In genomic region chr20:45339084-45339483, GRCh38 we compare ENCODE assay signal across 11 cellular contexts. TPM values are rescaled to one million over a fixed set of nuclear protein-coding genes. Genes with fewer than 3 reads are reported as not detected.
DNase-seq lines count a peak whose midpoint lies in the region; ATAC-seq, FAIRE-seq and TF ChIP-seq lines count a peak whose summit lies in the region.
"Had no signal": no experiment of that assay in that cellular context is flagged by ENCODE, and none has a peak within 500 bp of the region (broad histone marks: within the 10 kb centered on the region; RNA-seq: fewer than 3 reads in every experiment).

No MANE protein-coding gene starts in this region.

- H3K36me3 Mint-ChIP-seq in type B pancreatic cell, result peaks cover 13% of the 10 kb centered on the region

- TF ChIP-seq RAD21 in K562 (CRISPR knock-in tag; conservative IDR thresholded peaks at IDR 0.05 in 1 of 2, IDR thresholded peaks at IDR 0.05 in 1 of 2), result no peak

- H3K27ac Mint-ChIP-seq in type B pancreatic cell, result peak overlapping the region; percentile 96
- H3K27ac Mint-ChIP-seq: activated CD4-positive, alpha-beta T cell treated with anti-CD3 and anti-CD28 coated beads, Interleukin-2, amount 10 ng/mL, durations not matched to agents 24 days and 14 days had no signal

- peaks cover 9% of the 10 kb centered on the region; the same call in 1 of the 3 replicates for H3K36me3 ChIP-seq in K562 (ENCODE audit: control insufficient read depth, insufficient read depth, low read length)
- peaks cover 44% of the 10 kb centered on the region for H3K36me3 ChIP-seq in lower lobe of right lung

- DNase-seq in K562 (ENCODE audit: extremely low read depth in 1 of 4, low spot score in 3 of 4) (peak in 3 of 4 experiments; percentile 42 to 68 (median 51)), lower lobe of right lung (no peak), type B pancreatic cell (ENCODE audit: extremely low spot score, unreplicated experiment) (no peak), nucleus accumbens (lab: John Stamatoyannopoulos, UW) (no peak)
- no peak for DNase-seq in activated CD4-positive, alpha-beta T cell treated with anti-CD3 and anti-CD28 coated beads for 4 hours
- DNase-seq: activated CD4-positive, alpha-beta T cell treated with anti-CD3 and anti-CD28 coated beads, Interleukin-2, amount 10 ng/mL, durations not matched to agents 24 days and 14 days; amygdala; OCI-M1 had no signal

- H3K9ac ChIP-seq in K562 (ENCODE audit: insufficient read depth in 1 of 2, low read depth in 2 of 2, low read length in 2 of 2), result peak overlapping the region; percentile 41 to 54; a peak in 1 of 4 replicates

- no peak for FAIRE-seq in K562 (lab: Jason Lieb, UNC)
- FAIRE-seq: frontal cortex had no signal

- POLR2A ChIA-PET in K562 (lab: Yijun Ruan, JAX), result interaction anchor here (0.6 to 1.0 kb wide), 2 partner anchors 22 to 30 kb away, joined by 3 read pairs; no protein-coding TSS in a partner anchor

- in situ Hi-C loops in K562 (cut with MboI), result no loop called here

- 0 out of 2 replicates have a peak, but pooled peaks cover 12% of the 10 kb centered on the region for H4K20me1 ChIP-seq in K562 (replicated peaks; ENCODE audit: control insufficient read depth, insufficient read depth, low read length)

- no peaks in the 10 kb centered on the region for H3K9me1 ChIP-seq in K562 (ENCODE audit: control insufficient read depth, insufficient read depth, low read length)

- no TSS peak for BruUV-seq in K562 (replicated peaks; lab: Mats Ljungman, UMichigan)

- no peaks in the 10 kb centered on the region for H3K9me3 Mint-ChIP-seq in type B pancreatic cell
- H3K9me3 Mint-ChIP-seq: activated CD4-positive, alpha-beta T cell treated with anti-CD3 and anti-CD28 coated beads, Interleukin-2, amount 10 ng/mL, durations not matched to agents 24 days and 14 days; neural crest cell had no signal

- no peak for TF ChIP-seq EP300 in K562 (IDR thresholded peaks at IDR 0.05; ENCODE audit: low read length)

- H2AFZ ChIP-seq in K562 (ENCODE audit: low read depth, low read length), result peak overlapping the region; percentile 61; the same call in 1 of the 2 replicates

- no peak for TF ChIP-seq POLR2A in K562 (conservative IDR thresholded peaks at IDR 0.05)

- CTCF ChIA-PET in K562 (lab: Yijun Ruan, JAX; ENCODE audit: low intra/inter-chr PET ratio), result no interaction called here

- peak overlapping the region; percentile 54 for H3K4me3 Mint-ChIP-seq in type B pancreatic cell
- H3K4me3 Mint-ChIP-seq: activated CD4-positive, alpha-beta T cell treated with anti-CD3 and anti-CD28 coated beads, Interleukin-2, amount 10 ng/mL, durations not matched to agents 24 days and 14 days; neural crest cell had no signal

- H3K4me2 ChIP-seq in K562 (ENCODE audit: insufficient read depth, low read length), result peak overlapping the region; percentile 41; the same call in 1 of the 2 replicates

- intact Hi-C loops in K562 (cut with micrococcal nuclease) (no loop called here), lower lobe of right lung (cut with DNase I) (no loop called here)

- TF ChIP-seq CTCF in K562 (IDR thresholded peaks at IDR 0.05 in 2 of 3, conservative IDR thresholded peaks at IDR 0.05 in 1 of 3; ENCODE audit: insufficient read depth in 2 of 3, low read depth in 1 of 3, low read length in 3 of 3) (no peak), lower lobe of right lung (IDR thresholded peaks at IDR 0.05) (no peak), type B pancreatic cell (conservative IDR thresholded peaks at IDR 0.05) (no peak)

- H3K9me3 ChIP-seq in K562 (replicated peaks; ENCODE audit: control insufficient read depth, insufficient read depth, low read depth, low read length) (no peaks in the 10 kb centered on the region), lower lobe of right lung (no peaks in the 10 kb centered on the region)

- peaks cover 6% of the 10 kb centered on the region; the same call in 1 of the 3 replicates for H3K79me2 ChIP-seq in K562 (ENCODE audit: control insufficient read depth, insufficient read depth, low read length)

- H3K27ac ChIP-seq in K562 (ENCODE audit: extremely low read depth, low read depth, low read length) (peak overlapping the region; percentile 55), lower lobe of right lung (peak overlapping the region; percentile 79)

- H3K4me1 Mint-ChIP-seq in type B pancreatic cell (ENCODE audit: unreplicated experiment), result peaks cover 68% of the 10 kb centered on the region

- no peaks in the 10 kb centered on the region for H3K27me3 Mint-ChIP-seq in type B pancreatic cell
- H3K27me3 Mint-ChIP-seq: activated CD4-positive, alpha-beta T cell treated with anti-CD3 and anti-CD28 coated beads, Interleukin-2, amount 10 ng/mL, durations not matched to agents 24 days and 14 days had no signal

- H3K27me3 ChIP-seq in K562 (ENCODE audit: control insufficient read depth in 2 of 2, insufficient read depth in 2 of 2, low read length in 2 of 2) (no peaks in the 10 kb centered on the region), lower lobe of right lung (ENCODE audit: low read depth) (no peaks in the 10 kb centered on the region)

- H3K4me1 ChIP-seq in K562 (replicated peaks in 1 of 2; ENCODE audit: control insufficient read depth in 2 of 2, insufficient read depth in 2 of 2, low read length in 2 of 2) (peaks cover 66 to 69% of the 10 kb centered on the region in 2 experiments), lower lobe of right lung (peaks cover 76% of the 10 kb centered on the region)

- ATAC-seq in K562 (peak; percentile 8; the same call in 2 of the 3 replicates), lower lobe of right lung (no peak), GM19395 (IDR thresholded peaks at IDR 0.05; ENCODE audit: unreplicated experiment) (no peak)

- WGBS in K562 (ENCODE audit: insufficient coverage, low coverage, missing lambda C conversion rate), result 17% methylated on average over 6 of the region's 6 CpGs

- H3K4me3 ChIP-seq in K562 (no peak overlapping the region), lower lobe of right lung (no peak overlapping the region)

RNA-seq across cellular contexts. Expression of gene SDC4, which starts 9.1 kb away (rescaled TPM):
- 3.6 and 8.4 TPM in 2 replicates for total RNA-seq in K562 (2011; cell fraction: chromatin; rRNA removed; ENCODE audit: low replicate concordance)
- total RNA-seq in K562 (2011; cell fraction: nucleolus; rRNA removed), result 8.3 and 10.0 TPM in 2 replicates
- total RNA-seq in K562 (2011; cell fraction: nucleoplasm; rRNA removed), result 9.6 and 14.5 TPM in 2 replicates
- 6.0 and 6.9 TPM in 2 replicates for total RNA-seq in K562 (2014; rRNA removed)
- 6.3 and 7.5 TPM in 2 replicates for total RNA-seq in K562 (2014; rRNA removed; fragmentation: Illumina TruSeq; extraction: Trizol)
- total RNA-seq in K562 (2015; rRNA removed; fragmentation: Illumina TruSeq; extraction: Trizol), result 8.9 and 9.7 TPM in 2 replicates
- 8.7 and 10.7 TPM in 2 replicates for total RNA-seq in K562 (2021)
- polyA plus RNA-seq in K562 (2011; rRNA removed), result 4.7 and 5.3 TPM in 2 replicates
- 3.7 and 4.4 TPM in 2 replicates for polyA plus RNA-seq in K562 (2011; cell fraction: cytosol; rRNA removed)
- 2.4 and 3.4 TPM in 2 replicates for polyA plus RNA-seq in K562 (2011; cell fraction: nucleus; rRNA removed)
- 9.2 and 11.6 TPM in 2 replicates for polyA plus RNA-seq in K562 (2012)
- 7.8 and 8.4 TPM in 2 replicates for polyA plus RNA-seq in K562 (2014; fragmentation: Illumina TruSeq; extraction: Trizol)
- polyA plus RNA-seq in K562 (2014; fragmentation: Nextera tagmentation; extraction: Ambion mirVana), result 1 to 10 TPM; 2.1 to 4.2 TPM
- 6.4 and 6.7 TPM in 2 replicates for polyA plus RNA-seq in K562 (2014; rRNA removed)
- polyA minus RNA-seq in K562 (2011; rRNA and poly(A)+ RNA removed), result 9.0 and 9.1 TPM in 2 replicates
- 6.7 and 7.5 TPM in 2 replicates for polyA minus RNA-seq in K562 (2011; cell fraction: cytosol; rRNA and poly(A)+ RNA removed)
- polyA minus RNA-seq in K562 (2011; cell fraction: nucleus; rRNA and poly(A)+ RNA removed), result 1.2 and 1.7 TPM in 2 replicates
- 259 TPM for total RNA-seq in lower lobe of right lung
- 67.2 and 133 TPM in 2 replicates for total RNA-seq in type B pancreatic cell (ENCODE audit: low replicate concordance)

RNA-seq across cellular contexts. Expression of gene SYS1, which starts 23.9 kb away (rescaled TPM):
- 34.4 and 53.1 TPM in 2 replicates for total RNA-seq in K562 (2011; cell fraction: chromatin; rRNA removed; ENCODE audit: low replicate concordance)
- 52.6 and 58.5 TPM in 2 replicates for total RNA-seq in K562 (2011; cell fraction: nucleolus; rRNA removed)
- 50.7 and 61.6 TPM in 2 replicates for total RNA-seq in K562 (2011; cell fraction: nucleoplasm; rRNA removed)
- total RNA-seq in K562 (2014; rRNA removed) (11.1 and 17.5 TPM in 2 replicates), K562 (2014; rRNA removed; fragmentation: Illumina TruSeq; extraction: Trizol) (14.3 and 15.3 TPM in 2 replicates), K562 (2015; rRNA removed; fragmentation: Illumina TruSeq; extraction: Trizol) (16.4 and 17.5 TPM in 2 replicates), K562 (2021) (20.4 and 23.9 TPM in 2 replicates), lower lobe of right lung (69.3 TPM), type B pancreatic cell (ENCODE audit: low replicate concordance) (29.2 and 47.4 TPM in 2 replicates)
- polyA plus RNA-seq in K562 (2011; rRNA removed) (18.2 and 20.2 TPM in 2 replicates), K562 (2014; fragmentation: Illumina TruSeq; extraction: Trizol) (14.6 and 15.7 TPM in 2 replicates), K562 (2014; fragmentation: Nextera tagmentation; extraction: Ambion mirVana) (10 to 100 TPM; 16.4 to 25.2 TPM), K562 (2014; rRNA removed) (20.4 and 23.1 TPM in 2 replicates)
- 35.0 and 82.1 TPM in 2 replicates for polyA plus RNA-seq in K562 (2011; cell fraction: cytosol; rRNA removed)
- polyA plus RNA-seq in K562 (2011; cell fraction: nucleus; rRNA removed), result 19.4 and 23.5 TPM in 2 replicates
- polyA plus RNA-seq in K562 (2012), result 13.0 and 20.4 TPM in 2 replicates
- polyA minus RNA-seq in K562 (2011; rRNA and poly(A)+ RNA removed), result 23.2 and 26.3 TPM in 2 replicates
- 15.1 and 22.5 TPM in 2 replicates for polyA minus RNA-seq in K562 (2011; cell fraction: cytosol; rRNA and poly(A)+ RNA removed)
- polyA minus RNA-seq in K562 (2011; cell fraction: nucleus; rRNA and poly(A)+ RNA removed), result 19.5 and 28.4 TPM in 2 replicates

RNA-seq across cellular contexts. Expression of gene MATN4, which starts 31.0 kb away (rescaled TPM):
- not detected in 2 replicates for total RNA-seq in K562 (2011; cell fraction: chromatin; rRNA removed; ENCODE audit: low replicate concordance)
- not detected in 2 replicates for total RNA-seq in K562 (2011; cell fraction: nucleolus; rRNA removed)
- total RNA-seq in K562 (2011; cell fraction: nucleoplasm; rRNA removed), result not detected in 2 replicates
- total RNA-seq in K562 (2014; rRNA removed) (0.09 and 0.24 TPM in 2 replicates), K562 (2014; rRNA removed; fragmentation: Illumina TruSeq; extraction: Trizol) (not detected in 2 replicates), K562 (2015; rRNA removed; fragmentation: Illumina TruSeq; extraction: Trizol) (not detected in 2 replicates), K562 (2021) (0.13 TPM in 1 of 2 replicates, not detected in the other), lower lobe of right lung (not detected), type B pancreatic cell (ENCODE audit: low replicate concordance) (0.75 TPM in 1 of 2 replicates, not detected in the other)
- polyA plus RNA-seq in K562 (2011; rRNA removed) (not detected in 2 replicates), K562 (2014; fragmentation: Illumina TruSeq; extraction: Trizol) (not detected in 2 replicates), K562 (2014; fragmentation: Nextera tagmentation; extraction: Ambion mirVana) (not detected), K562 (2014; rRNA removed) (0.20 TPM in 1 of 2 replicates, not detected in the other)
- polyA plus RNA-seq in K562 (2011; cell fraction: cytosol; rRNA removed), result 0.15 TPM in 1 of 2 replicates, not detected in the other
- polyA plus RNA-seq in K562 (2011; cell fraction: nucleus; rRNA removed), result 0.08 TPM in 1 of 2 replicates, not detected in the other
- polyA plus RNA-seq in K562 (2012), result 0.04 TPM in 1 of 2 replicates, not detected in the other
- polyA minus RNA-seq in K562 (2011; rRNA and poly(A)+ RNA removed), result not detected in 2 replicates
- polyA minus RNA-seq in K562 (2011; cell fraction: cytosol; rRNA and poly(A)+ RNA removed), result not detected in 2 replicates
- not detected in 2 replicates for polyA minus RNA-seq in K562 (2011; cell fraction: nucleus; rRNA and poly(A)+ RNA removed)
- total RNA-seq: neural crest cell had no signal

RNA-seq across cellular contexts. Expression of gene RBPJL, which starts 32.4 kb away (rescaled TPM):
- not detected in 2 replicates for total RNA-seq in K562 (2011; cell fraction: chromatin; rRNA removed; ENCODE audit: low replicate concordance)
- not detected in 2 replicates for total RNA-seq in K562 (2011; cell fraction: nucleolus; rRNA removed)
- total RNA-seq in K562 (2011; cell fraction: nucleoplasm; rRNA removed), result not detected in 2 replicates
- total RNA-seq in K562 (2014; rRNA removed), result not detected in 2 replicates
- not detected in 2 replicates for total RNA-seq in K562 (2014; rRNA removed; fragmentation: Illumina TruSeq; extraction: Trizol)
- total RNA-seq in K562 (2015; rRNA removed; fragmentation: Illumina TruSeq; extraction: Trizol), result not detected in 2 replicates
- not detected in 2 replicates for total RNA-seq in K562 (2021)
- not detected in 2 replicates for polyA plus RNA-seq in K562 (2011; rRNA removed)
- not detected in 2 replicates for polyA plus RNA-seq in K562 (2011; cell fraction: cytosol; rRNA removed)
- not detected in 2 replicates for polyA plus RNA-seq in K562 (2011; cell fraction: nucleus; rRNA removed)
- not detected in 2 replicates for polyA plus RNA-seq in K562 (2012)
- not detected in 2 replicates for polyA plus RNA-seq in K562 (2014; fragmentation: Illumina TruSeq; extraction: Trizol)
- polyA plus RNA-seq in K562 (2014; fragmentation: Nextera tagmentation; extraction: Ambion mirVana), result not detected
- not detected in 2 replicates for polyA plus RNA-seq in K562 (2014; rRNA removed)
- polyA minus RNA-seq in K562 (2011; rRNA and poly(A)+ RNA removed), result not detected in 2 replicates
- polyA minus RNA-seq in K562 (2011; cell fraction: cytosol; rRNA and poly(A)+ RNA removed), result not detected in 2 replicates
- not detected in 2 replicates for polyA minus RNA-seq in K562 (2011; cell fraction: nucleus; rRNA and poly(A)+ RNA removed)
- not detected for total RNA-seq in lower lobe of right lung
- total RNA-seq in type B pancreatic cell (ENCODE audit: low replicate concordance), result not detected in 2 replicates
- total RNA-seq: activated CD4-positive, alpha-beta T cell treated with anti-CD3 and anti-CD28 coated beads, Interleukin-2, amount 10 ng/mL, durations not matched to agents 24 days and 14 days; frontal cortex; neural crest cell had no signal

RNA-seq across cellular contexts. Expression of gene TP53TG5, which starts 39.0 kb away (rescaled TPM):
- total RNA-seq in K562 (2011; cell fraction: chromatin; rRNA removed; ENCODE audit: low replicate concordance), result not detected in 2 replicates
- total RNA-seq in K562 (2011; cell fraction: nucleolus; rRNA removed), result 0.39 and 0.50 TPM in 2 replicates
- total RNA-seq in K562 (2011; cell fraction: nucleoplasm; rRNA removed), result 0.44 TPM in 1 of 2 replicates, not detected in the other
- total RNA-seq in K562 (2014; rRNA removed) (0.05 TPM in 1 of 2 replicates, not detected in the other), K562 (2014; rRNA removed; fragmentation: Illumina TruSeq; extraction: Trizol) (0.04 and 0.22 TPM in 2 replicates), K562 (2015; rRNA removed; fragmentation: Illumina TruSeq; extraction: Trizol) (not detected in 2 replicates), K562 (2021) (0.20 TPM in 1 of 2 replicates, not detected in the other), lower lobe of right lung (not detected), type B pancreatic cell (ENCODE audit: low replicate concordance) (0.57 TPM in 1 of 2 replicates, not detected in the other)
- polyA plus RNA-seq in K562 (2011; rRNA removed) (not detected in 2 replicates), K562 (2014; fragmentation: Illumina TruSeq; extraction: Trizol) (0.04 TPM in 1 of 2 replicates, not detected in the other), K562 (2014; fragmentation: Nextera tagmentation; extraction: Ambion mirVana) (not detected), K562 (2014; rRNA removed) (not detected in 2 replicates)
- 0.03 TPM in 1 of 2 replicates, not detected in the other for polyA plus RNA-seq in K562 (2011; cell fraction: cytosol; rRNA removed)
- 0.04 and 0.11 TPM in 2 replicates for polyA plus RNA-seq in K562 (2011; cell fraction: nucleus; rRNA removed)
- polyA plus RNA-seq in K562 (2012), result 0.22 and 0.31 TPM in 2 replicates
- polyA minus RNA-seq in K562 (2011; rRNA and poly(A)+ RNA removed), result 0.06 TPM in 1 of 2 replicates, not detected in the other
- polyA minus RNA-seq in K562 (2011; cell fraction: cytosol; rRNA and poly(A)+ RNA removed), result not detected in 2 replicates
- 0.11 and 0.67 TPM in 2 replicates for polyA minus RNA-seq in K562 (2011; cell fraction: nucleus; rRNA and poly(A)+ RNA removed)
- total RNA-seq: frontal cortex, neural crest cell had no signal

Comparison
In these comparisons a context has a peak if more than half of its experiments do, and no peak if none do; other contexts are left out.
1. DNase-seq: peak in K562 (3 of 4); none in lower lobe of right lung (single experiment), type B pancreatic cell (single experiment), nucleus accumbens (0 of 56) and activated CD4-positive, alpha-beta T cell treated with anti-CD3 and anti-CD28 coated beads for 4 hours (0 of 2).